8 cellular contexts compared by ENCODE assay signal in the genomic region with DNA sequence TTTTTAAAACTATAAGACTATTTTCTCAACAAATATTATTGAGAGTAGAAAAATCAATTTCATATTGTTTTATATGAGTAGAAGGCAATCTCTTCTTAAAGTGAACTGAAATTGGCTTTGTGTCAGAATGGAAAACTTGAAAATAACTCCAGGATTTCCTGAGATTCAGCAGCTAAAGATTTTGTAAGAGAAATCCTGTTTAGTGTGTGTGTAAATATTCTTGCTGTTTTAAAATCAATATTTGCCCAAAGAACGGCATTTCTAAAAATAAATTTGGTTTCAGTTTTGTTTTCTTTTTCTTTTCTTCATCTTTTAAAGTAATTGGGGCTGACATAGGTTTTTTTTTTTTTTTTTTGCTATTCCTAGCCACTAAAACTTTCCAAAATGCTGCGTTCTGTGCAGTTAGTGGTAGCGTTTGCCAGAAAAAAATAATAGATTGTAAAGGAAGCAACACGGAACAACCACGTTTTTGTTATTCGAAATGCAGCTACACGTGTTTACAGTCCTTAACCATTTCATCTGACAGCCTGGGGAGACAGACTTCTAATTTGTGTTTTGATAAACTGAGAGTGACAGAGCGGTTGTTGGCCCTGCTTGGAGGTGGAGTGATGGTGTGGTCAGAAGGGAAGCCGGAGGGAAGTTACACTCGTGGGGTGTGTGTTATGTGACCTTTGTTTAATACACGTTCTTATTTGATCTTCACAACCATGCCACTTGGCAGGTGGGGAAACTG. TPM values are rescaled to one million over a fixed set of nuclear protein-coding genes. Genes with fewer than 3 reads are reported as not detected.
DNase-seq lines count a peak whose midpoint lies in the region; ATAC-seq lines count a peak whose summit lies in the region.

No MANE protein-coding gene starts in this region.

- H3K4me3 Mint-ChIP-seq in naive thymus-derived CD8-positive, alpha-beta T cell = peak overlapping the region; percentile 79 to 96 (median 89)

- peak overlapping the region; percentile 74 to 97 (median 89) for H3K27ac Mint-ChIP-seq in naive thymus-derived CD8-positive, alpha-beta T cell

- intact Hi-C loops in Right ventricle myocardium superior (cut with DNase I) = no loop called here
- intact Hi-C loops in cardiac septum (cut with DNase I) = no loop called here

- ATAC-seq in Right ventricle myocardium superior (ENCODE audit: poor library complexity) = peak; percentile 51
- peak; percentile 12 for ATAC-seq in HG03442 (IDR thresholded peaks at IDR 0.05; ENCODE audit: unreplicated experiment)
- peak; percentile 40 to 61 for ATAC-seq in naive thymus-derived CD8-positive, alpha-beta T cell
- no peak for ATAC-seq in esophagus mucosa

- H3K4me1 Mint-ChIP-seq in naive thymus-derived CD8-positive, alpha-beta T cell = peaks cover 18 to 62% (median 51%) of the 10 kb centered on the region in 4 donors

- no peaks in the 10 kb centered on the region for H3K27me3 Mint-ChIP-seq in naive thymus-derived CD8-positive, alpha-beta T cell

- H3K27ac ChIP-seq in angular gyrus (ENCODE audit: low read depth, low read length) = peak overlapping the region; percentile 9

- POLR2A ChIA-PET in naive thymus-derived CD8-positive, alpha-beta T cell (lab: Charles Lee) = interaction anchor here (0.7 to 2.5 kb wide), 12 partner anchors 11 to 955 kb away, joined by 3 to 21 read pairs (median 3); a partner anchor contains a TSS

- DNase-seq in Right ventricle myocardium superior (no peak), cardiac septum (ENCODE audit: low spot score) (no peak), H4 (ENCODE audit: low spot score) (no peak), hepatic stellate cell (ENCODE audit: low spot score) (no peak)
- DNase-seq in naive thymus-derived CD8-positive, alpha-beta T cell = peak in 2 of 10 donors; percentile 12 to 23

- H3K36me3 Mint-ChIP-seq in naive thymus-derived CD8-positive, alpha-beta T cell = no peaks in the 10 kb centered on the region

- no peaks in the 10 kb centered on the region for H3K9me3 Mint-ChIP-seq in naive thymus-derived CD8-positive, alpha-beta T cell

RNA-seq across cellular contexts. Expression of a gene that starts 21.6 kb away (rescaled TPM):
- total RNA-seq in Right ventricle myocardium superior = 0.13 TPM
- total RNA-seq in cardiac septum = not detected
- total RNA-seq in naive thymus-derived CD8-positive, alpha-beta T cell = under 1 TPM; 0.27 to 0.88 TPM
- polyA plus RNA-seq in naive thymus-derived CD8-positive, alpha-beta T cell = 1 to 10 TPM in 1 of 3 donors, under 1 TPM in 2; 0.80 to 3.5 (median 0.94) TPM
- total RNA-seq in esophagus mucosa = 0.52 TPM
- not detected in 2 replicates for total RNA-seq in H4 (2014; rRNA removed; shearing (Covaris generic))
